ENCODE assay signal across 1 cellular context in the genomic region with DNA sequence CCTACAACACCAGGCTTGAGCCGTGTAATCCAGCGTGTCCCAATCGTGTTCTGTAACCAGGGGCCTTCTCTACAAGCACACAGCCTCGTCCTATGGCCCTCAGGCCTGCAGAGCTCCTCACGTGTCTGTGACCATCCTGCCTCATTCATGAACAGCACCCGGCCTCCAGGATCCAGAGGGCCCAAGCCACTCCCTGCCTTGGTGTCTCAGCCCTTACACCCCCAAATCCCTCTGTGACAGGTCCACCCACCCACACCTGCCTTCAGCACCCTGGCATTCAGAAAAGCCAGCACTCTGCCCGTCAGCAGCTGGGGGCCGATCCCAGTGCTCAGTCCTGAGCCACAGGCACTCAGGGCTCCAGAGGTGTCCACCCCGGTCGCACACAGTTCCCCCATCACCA.
TF ChIP-seq lines count a peak whose summit lies in the region.

No MANE protein-coding gene starts in this region.

TF ChIP-seq in K562, 482 proteins besides CTCF, POLR2A, EP300 and RAD21 (continued from another document):
- TF ChIP-seq, protein P1, sequence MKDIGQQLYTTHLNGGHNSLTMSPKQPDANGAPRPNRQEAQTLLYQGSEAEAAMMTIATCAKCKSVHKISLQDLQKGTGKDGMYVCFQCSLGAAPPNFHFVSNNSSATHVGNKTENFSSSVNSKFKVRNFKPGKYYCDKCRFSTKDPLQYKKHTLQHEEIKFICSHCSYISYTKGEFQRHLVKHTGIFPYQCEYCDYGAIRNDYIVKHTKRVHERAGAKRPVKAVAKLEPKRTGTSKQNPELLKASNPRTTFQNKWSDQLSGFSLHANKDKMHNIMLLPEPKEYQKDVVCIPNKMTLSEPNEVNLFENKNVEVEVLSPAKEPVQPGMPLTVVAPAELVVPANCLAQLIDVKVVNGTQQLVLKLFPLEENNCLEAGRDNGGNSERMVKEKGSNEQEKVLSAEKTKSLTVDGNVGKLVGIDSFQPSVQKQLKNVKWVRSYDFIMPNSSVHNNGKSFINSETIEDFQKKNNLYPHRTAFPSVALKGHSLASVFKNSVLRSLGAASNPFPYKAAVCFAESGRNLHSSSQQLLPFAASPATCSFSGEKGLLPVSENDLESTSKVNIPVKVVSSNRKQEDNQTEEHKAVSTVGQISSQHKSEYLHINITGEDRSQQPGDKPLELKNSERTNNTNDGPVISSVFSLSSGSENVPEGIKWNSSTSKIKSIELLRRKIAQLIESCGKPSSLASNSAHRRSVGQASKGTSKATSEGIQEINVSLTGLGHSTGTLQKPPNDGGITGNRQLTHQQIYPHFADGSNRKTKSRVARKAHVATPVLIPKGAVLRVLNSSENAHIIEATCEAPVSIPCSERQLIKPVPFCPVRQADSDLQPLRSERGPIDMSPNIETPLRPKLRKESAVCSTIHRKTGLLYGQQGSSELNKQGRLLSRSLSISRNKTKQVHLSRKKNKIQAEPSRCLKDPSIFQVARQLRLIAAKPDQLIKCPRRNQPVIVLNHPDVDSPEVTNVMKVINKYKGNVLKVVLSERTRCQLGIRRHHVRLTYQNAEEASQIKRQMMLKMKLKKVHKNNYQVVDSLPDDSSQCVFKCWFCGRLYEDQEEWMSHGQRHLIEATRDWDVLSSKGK (CRISPR knock-in tag; IDR thresholded peaks at IDR 0.05): no peak
- TF ChIP-seq ARHGAP35 (IDR thresholded peaks at IDR 0.05; ENCODE audit: partially characterized antibody): no peak
- no peak for TF ChIP-seq SLC30A9 (CRISPR knock-in tag; IDR thresholded peaks at IDR 0.05)
- TF ChIP-seq MCM7 (IDR thresholded peaks at IDR 0.05): no peak
- no peak for TF ChIP-seq RHOXF2B (CRISPR knock-in tag; conservative IDR thresholded peaks at IDR 0.05)
- peak; percentile 42; the same call in 1 of the 2 replicates for TF ChIP-seq POLR2G (IDR thresholded peaks at IDR 0.05; ENCODE audit: low read depth, low read length)
- TF ChIP-seq RBBP5 (IDR thresholded peaks at IDR 0.05; ENCODE audit: borderline replicate concordance, insufficient read depth, low read length, poor library complexity, severe bottlenecking): peak; percentile 41
TF ChIP-seq in K562: peak in this region for 7.
